ENCODE assay signal across 17 cellular contexts in the genomic region with DNA sequence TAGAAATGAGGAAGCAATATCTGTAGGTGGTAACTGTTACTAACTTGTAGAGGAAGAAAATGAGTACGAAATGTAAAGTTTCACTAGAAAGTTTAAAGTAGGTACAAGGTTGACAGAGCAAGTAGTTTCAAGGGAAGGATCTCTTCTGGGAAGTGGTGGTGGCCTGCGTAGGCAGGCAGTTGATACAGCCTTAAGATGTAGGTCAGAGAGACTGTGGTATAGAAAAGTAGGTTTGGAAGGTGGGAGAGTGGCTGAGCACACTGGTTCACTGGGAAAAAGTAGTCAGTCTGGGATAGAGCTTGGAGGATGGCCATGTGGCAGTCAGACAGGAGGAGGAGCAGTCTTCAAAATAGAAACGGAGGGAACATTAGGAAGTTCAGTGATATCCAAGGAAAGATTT. TPM values are rescaled to one million over a fixed set of nuclear protein-coding genes. Genes with fewer than 3 reads are reported as not detected.
A peak's percentile ranks its signal among the peaks of the same experiment; 100 is the strongest.
DNase-seq lines count a peak whose midpoint lies in the region; ATAC-seq and TF ChIP-seq lines count a peak whose summit lies in the region.
"Had no signal": no experiment of that assay in that cellular context is flagged by ENCODE, and none has a peak within 500 bp of the region (broad histone marks: within the 10 kb centered on the region; RNA-seq: fewer than 3 reads in every experiment).

No MANE protein-coding gene starts in this region.

- DNase-seq in Ammon's horn (ENCODE audit: low spot score) (peak; percentile 32), mesothelial cell of epicardium (ENCODE audit: low spot score in 2 of 2, unreplicated experiment in 2 of 2) (no peak), A172 (ENCODE audit: low spot score) (no peak), RWPE1 (ENCODE audit: low spot score) (no peak), NCI-H146 (lab: John Stamatoyannopoulos, UW) (no peak)
- DNase-seq in CD4-positive, alpha-beta T cell: no peak
- no peak for DNase-seq in activated naive CD4-positive, alpha-beta T cell treated with anti-CD3 and anti-CD28 coated beads, Interleukin-2, amount 50 U/mL, for 72 hours (ENCODE audit: low spot score in 2 of 2)
- DNase-seq: activated CD4-positive, alpha-beta T cell treated with anti-CD3 and anti-CD28 coated beads for 4 hours; BE2C; dermis blood vessel endothelial cell; DMS79; esophagus squamous epithelium; KG1; mucosa of descending colon; NCI-H1105; NCI-H2227 treated with DMSO at 0.1 percent for 48 hours; stimulated activated CD4-positive, alpha-beta T cell treated with anti-CD3 and anti-CD28 coated beads, Interleukin-15, amount 100 ng/mL, for 24 hours had no signal

- CTCF ChIA-PET in CD4-positive, alpha-beta T cell (lab: Charles Lee): no interaction called here
- CTCF ChIA-PET in RWPE1 (lab: Yijun Ruan, JAX): no interaction called here

- peaks cover 82% of the 10 kb centered on the region for H3K4me1 Mint-ChIP-seq in CD4-positive, alpha-beta T cell (ENCODE audit: low read depth)
- H3K4me1 Mint-ChIP-seq in mesothelial cell of epicardium: no peaks in the 10 kb centered on the region

- H3K27ac Mint-ChIP-seq in CD4-positive, alpha-beta T cell: peak overlapping the region; percentile 52
- H3K27ac Mint-ChIP-seq in activated naive CD4-positive, alpha-beta T cell treated with anti-CD3 and anti-CD28 coated beads, Interleukin-2, amount 50 U/mL, for 72 hours: peak overlapping the region; percentile 60 to 90
- H3K27ac Mint-ChIP-seq in mesothelial cell of epicardium: peak overlapping the region; percentile 26

- ATAC-seq in CD4-positive, alpha-beta T cell (ENCODE audit: poor library complexity): no peak
- ATAC-seq in activated naive CD4-positive, alpha-beta T cell treated with anti-CD3 and anti-CD28 coated beads, Interleukin-2, amount 50 U/mL, for 72 hours: peak; percentile 47 to 73
- ATAC-seq: mucosa of descending colon had no signal

- TF ChIP-seq CTCF in CD4-positive, alpha-beta T cell (IDR thresholded peaks at IDR 0.05): no peak
- no peak for TF ChIP-seq CTCF in mesothelial cell of epicardium (IDR thresholded peaks at IDR 0.05; ENCODE audit: unreplicated experiment)
- TF ChIP-seq CTCF in RWPE1 (conservative IDR thresholded peaks at IDR 0.05; ENCODE audit: low read depth): no peak

- no peaks in the 10 kb centered on the region for H3K27me3 ChIP-seq in CD4-positive, alpha-beta T cell (ENCODE audit: control insufficient read depth, insufficient read depth, low read length)
- H3K27me3 ChIP-seq: BE2C, esophagus squamous epithelium had no signal

- H3K4me3 Mint-ChIP-seq in CD4-positive, alpha-beta T cell: no peak overlapping the region
- H3K4me3 Mint-ChIP-seq in mesothelial cell of epicardium: no peak overlapping the region

- no peaks in the 10 kb centered on the region for H3K9me3 Mint-ChIP-seq in CD4-positive, alpha-beta T cell
- peaks cover 6 to 11% of the 10 kb centered on the region in 2 donors for H3K9me3 Mint-ChIP-seq in activated naive CD4-positive, alpha-beta T cell treated with anti-CD3 and anti-CD28 coated beads, Interleukin-2, amount 50 U/mL, for 72 hours
- no peaks in the 10 kb centered on the region for H3K9me3 Mint-ChIP-seq in mesothelial cell of epicardium

- no peaks in the 10 kb centered on the region for H3K9me3 ChIP-seq in CD4-positive, alpha-beta T cell (ENCODE audit: control insufficient read depth, low read length)
- H3K9me3 ChIP-seq: BE2C, esophagus squamous epithelium, mucosa of descending colon had no signal

- no peak overlapping the region for H3K27ac ChIP-seq in CD4-positive, alpha-beta T cell (ENCODE audit: low read depth, low read length)
- H3K27ac ChIP-seq in RWPE1: no peak overlapping the region
- H3K27ac ChIP-seq: esophagus squamous epithelium had no signal

- POLR2A ChIA-PET in CD4-positive, alpha-beta T cell (lab: Charles Lee): no interaction called here
- POLR2A ChIA-PET in RWPE1 (lab: Yijun Ruan, JAX; ENCODE audit: low non-redundant PET): no interaction called here

- H3K27me3 Mint-ChIP-seq in CD4-positive, alpha-beta T cell: no peaks in the 10 kb centered on the region
- H3K27me3 Mint-ChIP-seq in mesothelial cell of epicardium (ENCODE audit: low read depth): no peaks in the 10 kb centered on the region

- H3K36me3 Mint-ChIP-seq in CD4-positive, alpha-beta T cell (ENCODE audit: low read depth): peaks cover 100% of the 10 kb centered on the region
- peaks cover 33 to 65% of the 10 kb centered on the region in 2 donors for H3K36me3 Mint-ChIP-seq in activated naive CD4-positive, alpha-beta T cell treated with anti-CD3 and anti-CD28 coated beads, Interleukin-2, amount 50 U/mL, for 72 hours
- H3K36me3 Mint-ChIP-seq in mesothelial cell of epicardium: peaks cover 62% of the 10 kb centered on the region

- intact Hi-C loops in CD4-positive, alpha-beta T cell (cut with DNase I, micrococcal nuclease): no loop called here

RNA-seq across cellular contexts. Expression of a gene that starts 23.5 kb away (rescaled TPM):
- 100 to 1,000 TPM; 205 to 207 TPM for total RNA-seq in CD4-positive, alpha-beta T cell
- 100 to 1,000 TPM in 1 of 2 donors, 10 to 100 TPM in 1; 67.1 to 108 TPM for total RNA-seq in activated naive CD4-positive, alpha-beta T cell treated with anti-CD3 and anti-CD28 coated beads, Interleukin-2, amount 50 U/mL, for 72 hours
- total RNA-seq in mesothelial cell of epicardium: 103 to 113 TPM (median 108 TPM) in 3 replicates
- 9.8 and 11.9 TPM in 2 replicates for total RNA-seq in A172 (2014; rRNA removed; shearing (Covaris generic))
